In genomic region chr7:129607471-129608120, GRCh38 we compare ENCODE assay signal across 8 cellular contexts. TPM values are rescaled to one million over a fixed set of nuclear protein-coding genes. Genes with fewer than 3 reads are reported as not detected.
A peak's percentile ranks its signal among the peaks of the same experiment; 100 is the strongest.
DNase-seq lines count a peak whose midpoint lies in the region; ATAC-seq and TF ChIP-seq lines count a peak whose summit lies in the region.

No MANE protein-coding gene starts in this region.

- no peak overlapping the region for H3K27ac ChIP-seq in CD4-positive, alpha-beta memory T cell (ENCODE audit: low read depth, low read length)
- H3K27ac ChIP-seq in HCT116 (ENCODE audit: low read depth, low read length) (no peak overlapping the region), neural progenitor cell (no peak overlapping the region)

- H3K27me3 Mint-ChIP-seq in CD4-positive, alpha-beta memory T cell: no peaks in the 10 kb centered on the region
- H3K27me3 Mint-ChIP-seq in neural progenitor cell (ENCODE audit: insufficient read depth, low read depth): peaks cover 6% of the 10 kb centered on the region

- peak overlapping the region in 3 of 7 donors; percentile 32 to 70 (median 36) for H3K27ac Mint-ChIP-seq in CD4-positive, alpha-beta memory T cell
- no peak overlapping the region for H3K27ac Mint-ChIP-seq in neural progenitor cell

- no peaks in the 10 kb centered on the region for H3K36me3 ChIP-seq in CD4-positive, alpha-beta memory T cell (ENCODE audit: insufficient read depth, low read length)
- H3K36me3 ChIP-seq in HCT116 (ENCODE audit: control insufficient read depth in 1 of 2, insufficient read depth in 2 of 2, low read length in 2 of 2): peaks cover 0 to 19% of the 10 kb centered on the region in 2 experiments; a peak in 1 of 4 replicates
- H3K36me3 ChIP-seq in neural progenitor cell: no peaks in the 10 kb centered on the region

- peaks cover 22% of the 10 kb centered on the region for H3F3A ChIP-seq in neural progenitor cell (ENCODE audit: low read depth)

- H3K9ac ChIP-seq in HCT116 (ENCODE audit: low read length): no peak overlapping the region
- no peak overlapping the region for H3K9ac ChIP-seq in neural progenitor cell

- POLR2A ChIA-PET in CD4-positive, alpha-beta memory T cell (lab: Charles Lee; ENCODE audit: partially characterized antibody): no interaction called here
- POLR2A ChIA-PET in HCT116 (lab: Charles Lee): no interaction called here

- BruUV-seq in HCT116 (replicated peaks; lab: Mats Ljungman, UMichigan): no TSS peak

- no peaks in the 10 kb centered on the region for H3K9me3 Mint-ChIP-seq in CD4-positive, alpha-beta memory T cell
- H3K9me3 Mint-ChIP-seq in neural progenitor cell: no peaks in the 10 kb centered on the region

- ATAC-seq in HCT116 (peak; percentile 45; the same call in 1 of the 2 replicates), GM18868 (IDR thresholded peaks at IDR 0.05; ENCODE audit: unreplicated experiment) (no peak)

- RAD21 ChIA-PET in HCT116 (lab: Charles Lee; ENCODE audit: low non-redundant PET in 1 of 2, low total read pairs in 2 of 2, uncharacterized antibody in 2 of 2, unreplicated experiment in 2 of 2): interaction anchor here in 1 of 2 experiments (0.6 to 0.9 kb wide), 2 partner anchors 186 to 240 kb away, joined by 3 read pairs; no protein-coding TSS in a partner anchor

- H3K4me1 Mint-ChIP-seq in CD4-positive, alpha-beta memory T cell: peaks cover 22 to 45% (median 37%) of the 10 kb centered on the region in 4 donors
- peaks cover 14% of the 10 kb centered on the region for H3K4me1 Mint-ChIP-seq in neural progenitor cell

- TF ChIP-seq POLR2A in HCT116 (IDR thresholded peaks at IDR 0.05; ENCODE audit: borderline replicate concordance, extremely low read depth, insufficient read depth, insufficient read length): no peak

- H4K20me1 ChIP-seq in HCT116 (ENCODE audit: insufficient read depth) (no peaks in the 10 kb centered on the region), neural progenitor cell (ENCODE audit: low read depth) (peaks cover 17% of the 10 kb centered on the region)

- no peak overlapping the region for H3K4me2 ChIP-seq in HCT116 (ENCODE audit: low read length)
- H3K4me2 ChIP-seq in neural progenitor cell: no peak overlapping the region

- peak; percentile 67 for TF ChIP-seq RAD21 in HCT116 (IDR thresholded peaks at IDR 0.05; ENCODE audit: low read depth)

- no peaks in the 10 kb centered on the region for H3K27me3 ChIP-seq in CD4-positive, alpha-beta memory T cell (ENCODE audit: insufficient read depth, low read length)
- H3K27me3 ChIP-seq in HCT116 (ENCODE audit: insufficient read depth, low read length): no peaks in the 10 kb centered on the region
- H3K27me3 ChIP-seq in neural progenitor cell: no peaks in the 10 kb centered on the region

- peak; percentile 26 to 54 (median 38) for DNase-seq in CD4-positive, alpha-beta memory T cell
- DNase-seq in HCT116 (ENCODE audit: low read depth, low spot score): no peak
- peak; percentile 51 for DNase-seq in SKM-1 (lab: John Stamatoyannopoulos, UW; ENCODE audit: unreplicated experiment)
- peak; percentile 42 to 64 for DNase-seq in cardiac fibroblast (ENCODE audit: low read depth in 2 of 2)
- DNase-seq in neural progenitor cell (ENCODE audit: low spot score): peak; percentile 64
- no peak for DNase-seq in occipital lobe (lab: John Stamatoyannopoulos, UW)
- no peak for DNase-seq in cortex of kidney (lab: John Stamatoyannopoulos, UW)

- no peak overlapping the region for H2AFZ ChIP-seq in HCT116 (ENCODE audit: low read depth, low read length, poor library complexity, severe bottlenecking)
- no peak overlapping the region for H2AFZ ChIP-seq in neural progenitor cell (replicated peaks)

- H3K79me2 ChIP-seq in HCT116 (ENCODE audit: insufficient read depth, low read length) (peaks cover 40% of the 10 kb centered on the region), neural progenitor cell (ENCODE audit: low read depth) (peaks cover 36% of the 10 kb centered on the region)

- TF ChIP-seq CTCF in HCT116 (IDR thresholded peaks at IDR 0.05 in 2 of 3, conservative IDR thresholded peaks at IDR 0.05 in 1 of 3; ENCODE audit: borderline replicate concordance in 1 of 3, insufficient read depth in 1 of 3, low read depth in 2 of 3, low read length in 2 of 3): peak; percentile 46 to 80 (median 74); a peak in 5 of 6 replicates
- peak; percentile 81 for TF ChIP-seq CTCF in cardiac fibroblast (IDR thresholded peaks at IDR 0.05; ENCODE audit: low read depth, low read length)
- TF ChIP-seq CTCF in neural progenitor cell (IDR thresholded peaks at IDR 0.05): peak; percentile 73

- intact Hi-C loops in CD4-positive, alpha-beta memory T cell (cut with micrococcal nuclease): no loop called here
- intact Hi-C loops in HCT116 (cut with micrococcal nuclease): loop anchor here (5.0 kb wide), 1 partner anchor 85 kb away; no protein-coding TSS in a partner anchor

- CTCF ChIA-PET in CD4-positive, alpha-beta memory T cell (lab: Charles Lee; ENCODE audit: partially characterized antibody): interaction anchor here (0.7 to 1.2 kb wide), 5 partner anchors 13 to 240 kb away, joined by 3 to 5 read pairs (median 3); no protein-coding TSS in a partner anchor
- CTCF ChIA-PET in HCT116 (lab: Charles Lee): interaction anchor here (0.8 to 1.3 kb wide), 9 partner anchors 9 to 402 kb away, joined by 4 to 10 read pairs (median 5); no protein-coding TSS in a partner anchor

- H3K4me3 ChIP-seq in CD4-positive, alpha-beta memory T cell (ENCODE audit: low read length in 2 of 2): no peak overlapping the region
- H3K4me3 ChIP-seq in HCT116 (replicated peaks in 1 of 2; ENCODE audit: low read depth in 1 of 2, low read length in 2 of 2) (no peak overlapping the region), cardiac fibroblast (replicated peaks in 1 of 2; ENCODE audit: low read depth in 2 of 2, low read length in 2 of 2) (no peak overlapping the region), neural progenitor cell (no peak overlapping the region)

- no peaks in the 10 kb centered on the region for H3K9me2 ChIP-seq in HCT116 (ENCODE audit: insufficient read depth)

- H3K36me3 Mint-ChIP-seq in CD4-positive, alpha-beta memory T cell: peaks cover 0 to 12% of the 10 kb centered on the region in 2 donors
- peaks cover 31% of the 10 kb centered on the region for H3K36me3 Mint-ChIP-seq in neural progenitor cell

- no peak overlapping the region for H3K4me3 Mint-ChIP-seq in CD4-positive, alpha-beta memory T cell
- no peak overlapping the region for H3K4me3 Mint-ChIP-seq in neural progenitor cell

- peaks cover 12% of the 10 kb centered on the region for H3K4me1 ChIP-seq in CD4-positive, alpha-beta memory T cell (ENCODE audit: insufficient read depth, low read length)
- H3K4me1 ChIP-seq in HCT116 (ENCODE audit: control insufficient read depth in 1 of 2, insufficient read depth in 2 of 2, low read length in 2 of 2) (peaks cover 0 to 14% of the 10 kb centered on the region in 2 experiments; a peak in 2 of 4 replicates), neural progenitor cell (peaks cover 3% of the 10 kb centered on the region)

- no peaks in the 10 kb centered on the region for H3K9me3 ChIP-seq in CD4-positive, alpha-beta memory T cell (ENCODE audit: control insufficient read depth in 1 of 2, low read length in 2 of 2)
- H3K9me3 ChIP-seq in HCT116 (ENCODE audit: control insufficient read depth in 1 of 2, insufficient read depth in 1 of 2, low read depth in 1 of 2, low read length in 2 of 2) (no peaks in the 10 kb centered on the region), neural progenitor cell (ENCODE audit: low read depth) (no peaks in the 10 kb centered on the region)

TF ChIP-seq in HCT116, 20 proteins besides CTCF, POLR2A, EP300 and RAD21:
- TF ChIP-seq MAX (IDR thresholded peaks at IDR 0.05) (no peak), TCF7L2 (IDR thresholded peaks at IDR 0.05; ENCODE audit: borderline replicate concordance, extremely low read depth, insufficient read depth, insufficient read length) (no peak), EZH2phosphoT487 (IDR thresholded peaks at IDR 0.05; ENCODE audit: borderline replicate concordance) (no peak), ZNF274 (IDR thresholded peaks at IDR 0.05; ENCODE audit: low read depth, low read length) (no peak)

RNA-seq across cellular contexts. Expression of gene NRF1, which starts 3.9 kb away (rescaled TPM):
- total RNA-seq in CD4-positive, alpha-beta memory T cell: 10 to 100 TPM; 38.1 to 40.0 TPM
- 10 to 100 TPM; 22.8 to 23.4 TPM for polyA plus RNA-seq in CD4-positive, alpha-beta memory T cell
- 25.9 TPM for total RNA-seq in HCT116 (2021; ENCODE audit: unreplicated experiment)
- 19.0 and 22.0 TPM in 2 replicates for polyA plus RNA-seq in HCT116 (2012)
- 22.9 and 24.3 TPM in 2 replicates for total RNA-seq in neural progenitor cell (ENCODE audit: low replicate concordance)
- 16.1 TPM for total RNA-seq in occipital lobe

Comparison
In these comparisons a context has a peak if more than half of its experiments do, and no peak if none do; other contexts are left out.
1. DNase-seq: peak in CD4-positive, alpha-beta memory T cell (5 of 5), SKM-1 (single experiment), cardiac fibroblast (2 of 2) and neural progenitor cell (single experiment); none in HCT116 (single experiment), occipital lobe (single experiment) and cortex of kidney (single experiment).
2. Peak in every context shown above with its lines, with median percentiles within 50 percentile points of each other: CTCF ChIP-seq.